In genomic region chr3:177256991-177257390, GRCh38 we compare ENCODE assay signal across 14 cellular contexts. TPM values are rescaled to one million over a fixed set of nuclear protein-coding genes. Genes with fewer than 3 reads are reported as not detected.
DNase-seq lines count a peak whose midpoint lies in the region; ATAC-seq and TF ChIP-seq lines count a peak whose summit lies in the region.
"Had no signal": no experiment of that assay in that cellular context is flagged by ENCODE, and none has a peak within 500 bp of the region (broad histone marks: within the 10 kb centered on the region; RNA-seq: fewer than 3 reads in every experiment).

No MANE protein-coding gene starts in this region.

- no peak overlapping the region for H2AFZ ChIP-seq in GM23248

- no peaks in the 10 kb centered on the region for H3K4me1 ChIP-seq in GM23248 (ENCODE audit: insufficient read depth)

- H3K4me3 ChIP-seq in NB4 (ENCODE audit: low read depth, low read length): no peak overlapping the region
- no peak overlapping the region for H3K4me3 ChIP-seq in GM23248

- H3K9me3 ChIP-seq in GM23248 (ENCODE audit: low read depth): no peaks in the 10 kb centered on the region

- TF ChIP-seq POLR2A in NB4 (IDR thresholded peaks at IDR 0.05; ENCODE audit: extremely low read depth, insufficient read length): no peak

- no peak overlapping the region for H3K27ac ChIP-seq in GM23248
- H3K27ac ChIP-seq: KMS-11 had no signal

- H3K9ac ChIP-seq in GM23248: no peak overlapping the region
- H3K9ac ChIP-seq: KMS-11 had no signal

- WGBS in GM23248 (ENCODE audit: low coverage in 1 of 2, low lambda C conversion rate in 2 of 2, missing lambda C conversion rate in 2 of 2), 2 experiments: 10 to 23% methylated on average over 1 of the region's 1 CpG

- H3K4me2 ChIP-seq in GM23248 (ENCODE audit: unreplicated experiment): no peak overlapping the region
- H3K4me2 ChIP-seq: KMS-11 had no signal

- no peaks in the 10 kb centered on the region for H3K79me2 ChIP-seq in GM23248 (ENCODE audit: insufficient read depth)

- DNase-seq in AML-193 (lab: John Stamatoyannopoulos, UW) (peak; percentile 15 to 23), NB4 (ENCODE audit: low read depth) (peak; percentile 12), amniotic epithelial cell (ENCODE audit: low read depth) (peak; percentile 7), left colon (no peak), NCI-H446 (lab: John Stamatoyannopoulos, UW) (no peak), NCI-H1105 (lab: John Stamatoyannopoulos, UW) (no peak), GM23248 (no peak)
- DNase-seq: CD4-positive, alpha-beta memory T cell; H9; NCI-H1436; NCI-H2227 treated with DMSO at 0.1 percent for 48 hours; T-cell had no signal

- H3K9me2 ChIP-seq in GM23248 (ENCODE audit: insufficient read depth): no peaks in the 10 kb centered on the region

- intact Hi-C loops in left colon (cut with DNase I, micrococcal nuclease): no loop called here

- no peak for TF ChIP-seq CTCF in NB4 (IDR thresholded peaks at IDR 0.05; ENCODE audit: low read depth, low read length)

- no peaks in the 10 kb centered on the region for H3K27me3 ChIP-seq in GM23248 (replicated peaks; ENCODE audit: insufficient read depth)

- H3K36me3 ChIP-seq in GM23248 (ENCODE audit: low read depth): no peaks in the 10 kb centered on the region

- no peaks in the 10 kb centered on the region for H4K20me1 ChIP-seq in GM23248 (ENCODE audit: insufficient read depth)

- no peaks in the 10 kb centered on the region for H3F3A ChIP-seq in GM23248 (ENCODE audit: insufficient read depth)

- ATAC-seq in left colon (peak; percentile 48), GM18498 (IDR thresholded peaks at IDR 0.05; ENCODE audit: unreplicated experiment) (no peak)
- ATAC-seq: T-cell had no signal

- in situ Hi-C loops in GM23248 (cut with MboI): no loop called here

RNA-seq across cellular contexts. Expression of gene TBL1XR1, which starts 59.7 kb away (rescaled TPM):
- total RNA-seq in left colon: 100 to 1,000 TPM; 165 to 186 TPM
- 62.3 and 87.2 TPM in 2 replicates for total RNA-seq in GM23248 (2014; rRNA removed; shearing (Covaris generic))
- 41.6 and 44.7 TPM in 2 replicates for polyA plus RNA-seq in GM23248 (2016; fragmentation: Nextera tagmentation; extraction: Ambion mirVana)

Comparison
In these comparisons a context has a peak if more than half of its experiments do, and no peak if none do; other contexts are left out.
1. DNase-seq: peak in AML-193 (2 of 2), NB4 (single experiment) and amniotic epithelial cell (single experiment); none in left colon (0 of 2), NCI-H446 (0 of 2), NCI-H1105 (single experiment) and GM23248 (single experiment).